In genomic region chrX:68929332-68930150, GRCh38 we compare ENCODE assay signal across 11 cellular contexts.
DNase-seq lines count a peak whose midpoint lies in the region; TF ChIP-seq lines count a peak whose summit lies in the region.
"Had no signal": no experiment of that assay in that cellular context is flagged by ENCODE, and none has a peak within 500 bp of the region (broad histone marks: within the 10 kb centered on the region; RNA-seq: fewer than 3 reads in every experiment).

No MANE protein-coding gene starts in this region.

- H3K4me3 Mint-ChIP-seq in Calu3 (ENCODE audit: low read depth, unreplicated experiment): no peak overlapping the region
- H3K4me3 Mint-ChIP-seq: IgD-negative memory B cell had no signal

- WGBS in ovary, 3 donors: 60 to 69% (median 68%) methylated on average over 9 of the region's 9 CpGs

- no peak overlapping the region for H3K27ac Mint-ChIP-seq in Calu3 (ENCODE audit: unreplicated experiment)
- H3K27ac Mint-ChIP-seq: IgD-negative memory B cell had no signal

- no peaks in the 10 kb centered on the region for H3K27me3 Mint-ChIP-seq in Calu3 (ENCODE audit: unreplicated experiment)

- no peaks in the 10 kb centered on the region for H3K4me1 ChIP-seq in ovary (ENCODE audit: insufficient read depth)

- CTCF ChIA-PET in Calu3 (lab: Charles Lee): interaction anchor here (0.6 to 0.7 kb wide), 3 partner anchors 18 to 171 kb away, joined by 3 read pairs; partner anchors contain the start of gene EFNB1
- CTCF ChIA-PET in RWPE1 (lab: Yijun Ruan, JAX): no interaction called here

- H3K9me3 ChIP-seq in ovary: no peaks in the 10 kb centered on the region
- H3K9me3 ChIP-seq: tibial nerve had no signal

- H3K4me3 ChIP-seq in foreskin fibroblast (ENCODE audit: low read depth in 1 of 2, low read length in 2 of 2) (no peak overlapping the region), ovary (no peak overlapping the region)
- H3K4me3 ChIP-seq: tibial nerve had no signal

- DNase-seq in Calu3: peak; percentile 44
- DNase-seq in RWPE1 (ENCODE audit: low spot score): peak; percentile 71
- peak; percentile 44 to 76 for DNase-seq in foreskin fibroblast
- DNase-seq in ovary: peak; percentile 43 to 58 (median 52)
- DNase-seq in NCI-H187 (lab: John Stamatoyannopoulos, UW): no peak
- no peak for DNase-seq in NCI-H2081 (lab: John Stamatoyannopoulos, UW)
- no peak for DNase-seq in cortex of kidney (lab: John Stamatoyannopoulos, UW)
- DNase-seq in nucleus accumbens (lab: John Stamatoyannopoulos, UW): no peak
- DNase-seq: NCI-H748 treated with DMSO at 0.1 percent for 48 hours had no signal

- H3K9me3 Mint-ChIP-seq in Calu3 (ENCODE audit: low read depth, unreplicated experiment): no peaks in the 10 kb centered on the region
- H3K9me3 Mint-ChIP-seq: IgD-negative memory B cell had no signal

- POLR2A ChIA-PET in RWPE1 (lab: Yijun Ruan, JAX; ENCODE audit: low non-redundant PET): no interaction called here

- no peak for TF ChIP-seq POLR2A in ovary (IDR thresholded peaks at IDR 0.05)

- intact Hi-C loops in Calu3 (cut with micrococcal nuclease; ENCODE audit: unreplicated experiment) (no loop called here), ovary (cut with DNase I) (no loop called here)

- no peaks in the 10 kb centered on the region for H3K27me3 ChIP-seq in ovary
- H3K27me3 ChIP-seq: tibial nerve had no signal

- H3K36me3 Mint-ChIP-seq in Calu3 (ENCODE audit: insufficient read depth, unreplicated experiment): no peaks in the 10 kb centered on the region
- H3K36me3 Mint-ChIP-seq: IgD-negative memory B cell had no signal

- BruUV-seq in Calu3 (replicated peaks; lab: Mats Ljungman, UMichigan): no TSS peak

- peaks cover 32% of the 10 kb centered on the region for H3K4me1 Mint-ChIP-seq in Calu3 (ENCODE audit: low read depth, unreplicated experiment)
- H3K4me1 Mint-ChIP-seq: IgD-negative memory B cell had no signal

- TF ChIP-seq CTCF in Calu3 (IDR thresholded peaks at IDR 0.05; ENCODE audit: unreplicated experiment) (no peak), RWPE1 (conservative IDR thresholded peaks at IDR 0.05; ENCODE audit: low read depth) (no peak), foreskin fibroblast (IDR thresholded peaks at IDR 0.05; ENCODE audit: low read depth, low read length) (no peak), ovary (IDR thresholded peaks at IDR 0.05) (no peak)

- H3K27ac ChIP-seq in RWPE1 (peak overlapping the region; percentile 75), ovary (no peak overlapping the region)

- no peak for TF ChIP-seq EP300 in ovary (IDR thresholded peaks at IDR 0.05)

- H3K36me3 ChIP-seq in ovary: no peaks in the 10 kb centered on the region
- H3K36me3 ChIP-seq: tibial nerve had no signal

Comparison
In these comparisons a context has a peak if more than half of its experiments do, and no peak if none do; other contexts are left out.
1. DNase-seq: peak in Calu3 (single experiment), RWPE1 (single experiment), foreskin fibroblast (2 of 2) and ovary (5 of 5); none in NCI-H187 (0 of 2), NCI-H2081 (0 of 2), cortex of kidney (single experiment) and nucleus accumbens (0 of 56).